Comparison of ENCODE assay signal across 1 cellular context in genomic region chr17:81635431-81635830, GRCh38.
TF ChIP-seq lines count a peak whose summit lies in the region.

No MANE protein-coding gene starts in this region.

TF ChIP-seq in GM12878, 131 proteins besides CTCF, POLR2A, EP300 and RAD21:
- no peak for TF ChIP-seq MEF2B (IDR thresholded peaks at IDR 0.05; ENCODE audit: partially characterized antibody, poor library complexity, severe bottlenecking)
- no peak for TF ChIP-seq EGR1 (IDR thresholded peaks at IDR 0.05; ENCODE audit: borderline replicate concordance in 1 of 2, low read depth in 2 of 2, low read length in 2 of 2)
- TF ChIP-seq, protein P1, sequence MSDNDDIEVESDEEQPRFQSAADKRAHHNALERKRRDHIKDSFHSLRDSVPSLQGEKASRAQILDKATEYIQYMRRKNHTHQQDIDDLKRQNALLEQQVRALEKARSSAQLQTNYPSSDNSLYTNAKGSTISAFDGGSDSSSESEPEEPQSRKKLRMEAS (IDR thresholded peaks at IDR 0.05; ENCODE audit: low read depth, low read length), result no peak
- no peak for TF ChIP-seq RB1 (IDR thresholded peaks at IDR 0.05; ENCODE audit: borderline replicate concordance)
- TF ChIP-seq FOXK2 (IDR thresholded peaks at IDR 0.05), result no peak
- no peak for TF ChIP-seq RBBP5 (conservative IDR thresholded peaks at IDR 0.05)
- TF ChIP-seq ZBTB4 (CRISPR knock-in tag; IDR thresholded peaks at IDR 0.05), result no peak
- TF ChIP-seq, protein P2, sequence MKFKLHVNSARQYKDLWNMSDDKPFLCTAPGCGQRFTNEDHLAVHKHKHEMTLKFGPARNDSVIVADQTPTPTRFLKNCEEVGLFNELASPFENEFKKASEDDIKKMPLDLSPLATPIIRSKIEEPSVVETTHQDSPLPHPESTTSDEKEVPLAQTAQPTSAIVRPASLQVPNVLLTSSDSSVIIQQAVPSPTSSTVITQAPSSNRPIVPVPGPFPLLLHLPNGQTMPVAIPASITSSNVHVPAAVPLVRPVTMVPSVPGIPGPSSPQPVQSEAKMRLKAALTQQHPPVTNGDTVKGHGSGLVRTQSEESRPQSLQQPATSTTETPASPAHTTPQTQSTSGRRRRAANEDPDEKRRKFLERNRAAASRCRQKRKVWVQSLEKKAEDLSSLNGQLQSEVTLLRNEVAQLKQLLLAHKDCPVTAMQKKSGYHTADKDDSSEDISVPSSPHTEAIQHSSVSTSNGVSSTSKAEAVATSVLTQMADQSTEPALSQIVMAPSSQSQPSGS (IDR thresholded peaks at IDR 0.05; ENCODE audit: low read length), result no peak
- TF ChIP-seq BMI1 (IDR thresholded peaks at IDR 0.05; ENCODE audit: borderline replicate concordance), result no peak
- no peak for TF ChIP-seq SIX5 (IDR thresholded peaks at IDR 0.05; ENCODE audit: low read depth, low read length, severe bottlenecking)
- no peak for TF ChIP-seq CHD4 (IDR thresholded peaks at IDR 0.05)
- TF ChIP-seq, protein P3, sequence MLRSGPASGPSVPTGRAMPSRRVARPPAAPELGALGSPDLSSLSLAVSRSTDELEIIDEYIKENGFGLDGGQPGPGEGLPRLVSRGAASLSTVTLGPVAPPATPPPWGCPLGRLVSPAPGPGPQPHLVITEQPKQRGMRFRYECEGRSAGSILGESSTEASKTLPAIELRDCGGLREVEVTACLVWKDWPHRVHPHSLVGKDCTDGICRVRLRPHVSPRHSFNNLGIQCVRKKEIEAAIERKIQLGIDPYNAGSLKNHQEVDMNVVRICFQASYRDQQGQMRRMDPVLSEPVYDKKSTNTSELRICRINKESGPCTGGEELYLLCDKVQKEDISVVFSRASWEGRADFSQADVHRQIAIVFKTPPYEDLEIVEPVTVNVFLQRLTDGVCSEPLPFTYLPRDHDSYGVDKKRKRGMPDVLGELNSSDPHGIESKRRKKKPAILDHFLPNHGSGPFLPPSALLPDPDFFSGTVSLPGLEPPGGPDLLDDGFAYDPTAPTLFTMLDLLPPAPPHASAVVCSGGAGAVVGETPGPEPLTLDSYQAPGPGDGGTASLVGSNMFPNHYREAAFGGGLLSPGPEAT (IDR thresholded peaks at IDR 0.05; ENCODE audit: low read depth), result no peak
- TF ChIP-seq CBX5 (IDR thresholded peaks at IDR 0.05; ENCODE audit: low read depth), result no peak
- TF ChIP-seq NR2C2 (IDR thresholded peaks at IDR 0.05; ENCODE audit: borderline replicate concordance, control insufficient read depth, insufficient read length, low read depth), result no peak
- TF ChIP-seq, protein P4, sequence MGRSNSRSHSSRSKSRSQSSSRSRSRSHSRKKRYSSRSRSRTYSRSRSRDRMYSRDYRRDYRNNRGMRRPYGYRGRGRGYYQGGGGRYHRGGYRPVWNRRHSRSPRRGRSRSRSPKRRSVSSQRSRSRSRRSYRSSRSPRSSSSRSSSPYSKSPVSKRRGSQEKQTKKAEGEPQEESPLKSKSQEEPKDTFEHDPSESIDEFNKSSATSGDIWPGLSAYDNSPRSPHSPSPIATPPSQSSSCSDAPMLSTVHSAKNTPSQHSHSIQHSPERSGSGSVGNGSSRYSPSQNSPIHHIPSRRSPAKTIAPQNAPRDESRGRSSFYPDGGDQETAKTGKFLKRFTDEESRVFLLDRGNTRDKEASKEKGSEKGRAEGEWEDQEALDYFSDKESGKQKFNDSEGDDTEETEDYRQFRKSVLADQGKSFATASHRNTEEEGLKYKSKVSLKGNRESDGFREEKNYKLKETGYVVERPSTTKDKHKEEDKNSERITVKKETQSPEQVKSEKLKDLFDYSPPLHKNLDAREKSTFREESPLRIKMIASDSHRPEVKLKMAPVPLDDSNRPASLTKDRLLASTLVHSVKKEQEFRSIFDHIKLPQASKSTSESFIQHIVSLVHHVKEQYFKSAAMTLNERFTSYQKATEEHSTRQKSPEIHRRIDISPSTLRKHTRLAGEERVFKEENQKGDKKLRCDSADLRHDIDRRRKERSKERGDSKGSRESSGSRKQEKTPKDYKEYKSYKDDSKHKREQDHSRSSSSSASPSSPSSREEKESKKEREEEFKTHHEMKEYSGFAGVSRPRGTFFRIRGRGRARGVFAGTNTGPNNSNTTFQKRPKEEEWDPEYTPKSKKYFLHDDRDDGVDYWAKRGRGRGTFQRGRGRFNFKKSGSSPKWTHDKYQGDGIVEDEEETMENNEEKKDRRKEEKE (IDR thresholded peaks at IDR 0.05), result no peak
